1 cellular context compared by ENCODE assay signal in the genomic region with DNA sequence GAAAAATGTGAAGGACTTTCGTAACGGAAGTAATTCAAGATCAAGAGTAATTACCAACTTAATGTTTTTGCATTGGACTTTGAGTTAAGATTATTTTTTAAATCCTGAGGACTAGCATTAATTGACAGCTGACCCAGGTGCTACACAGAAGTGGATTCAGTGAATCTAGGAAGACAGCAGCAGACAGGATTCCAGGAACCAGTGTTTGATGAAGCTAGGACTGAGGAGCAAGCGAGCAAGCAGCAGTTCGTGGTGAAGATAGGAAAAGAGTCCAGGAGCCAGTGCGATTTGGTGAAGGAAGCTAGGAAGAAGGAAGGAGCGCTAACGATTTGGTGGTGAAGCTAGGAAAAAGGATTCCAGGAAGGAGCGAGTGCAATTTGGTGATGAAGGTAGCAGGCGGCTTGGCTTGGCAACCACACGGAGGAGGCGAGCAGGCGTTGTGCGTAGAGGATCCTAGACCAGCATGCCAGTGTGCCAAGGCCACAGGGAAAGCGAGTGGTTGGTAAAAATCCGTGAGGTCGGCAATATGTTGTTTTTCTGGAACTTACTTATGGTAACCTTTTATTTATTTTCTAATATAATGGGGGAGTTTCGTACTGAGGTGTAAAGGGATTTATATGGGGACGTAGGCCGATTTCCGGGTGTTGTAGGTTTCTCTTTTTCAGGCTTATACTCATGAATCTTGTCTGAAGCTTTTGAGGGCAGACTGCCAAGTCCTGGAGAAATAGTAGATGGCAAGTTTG.
TF ChIP-seq lines count a peak whose summit lies in the region.

No MANE protein-coding gene starts in this region.

TF ChIP-seq in SK-N-SH, 30 proteins besides CTCF, POLR2A, EP300 and RAD21 (continued from another document):
- TF ChIP-seq USF1 (IDR thresholded peaks at IDR 0.05; ENCODE audit: borderline replicate concordance, low read depth) (no peak), EZH2phosphoT487 (IDR thresholded peaks at IDR 0.05; ENCODE audit: borderline replicate concordance, low read depth) (no peak), POLR2AphosphoS5 (IDR thresholded peaks at IDR 0.05; ENCODE audit: low read depth, low read length) (peak; percentile 89), SMC3 (IDR thresholded peaks at IDR 0.05; ENCODE audit: low read depth, low read length) (no peak), RXRA (IDR thresholded peaks at IDR 0.05; ENCODE audit: borderline replicate concordance, low read depth) (no peak), TCF12 (IDR thresholded peaks at IDR 0.05) (no peak), FOXM1 (IDR thresholded peaks at IDR 0.05; ENCODE audit: low read depth) (no peak), JUND (IDR thresholded peaks at IDR 0.05) (no peak; the same call in 1 of the 2 replicates), FOSL2 (IDR thresholded peaks at IDR 0.05; ENCODE audit: borderline replicate concordance, low read depth) (no peak), TEAD4 (IDR thresholded peaks at IDR 0.05; ENCODE audit: borderline replicate concordance, insufficient read depth) (no peak)
- TF ChIP-seq, protein P1, sequence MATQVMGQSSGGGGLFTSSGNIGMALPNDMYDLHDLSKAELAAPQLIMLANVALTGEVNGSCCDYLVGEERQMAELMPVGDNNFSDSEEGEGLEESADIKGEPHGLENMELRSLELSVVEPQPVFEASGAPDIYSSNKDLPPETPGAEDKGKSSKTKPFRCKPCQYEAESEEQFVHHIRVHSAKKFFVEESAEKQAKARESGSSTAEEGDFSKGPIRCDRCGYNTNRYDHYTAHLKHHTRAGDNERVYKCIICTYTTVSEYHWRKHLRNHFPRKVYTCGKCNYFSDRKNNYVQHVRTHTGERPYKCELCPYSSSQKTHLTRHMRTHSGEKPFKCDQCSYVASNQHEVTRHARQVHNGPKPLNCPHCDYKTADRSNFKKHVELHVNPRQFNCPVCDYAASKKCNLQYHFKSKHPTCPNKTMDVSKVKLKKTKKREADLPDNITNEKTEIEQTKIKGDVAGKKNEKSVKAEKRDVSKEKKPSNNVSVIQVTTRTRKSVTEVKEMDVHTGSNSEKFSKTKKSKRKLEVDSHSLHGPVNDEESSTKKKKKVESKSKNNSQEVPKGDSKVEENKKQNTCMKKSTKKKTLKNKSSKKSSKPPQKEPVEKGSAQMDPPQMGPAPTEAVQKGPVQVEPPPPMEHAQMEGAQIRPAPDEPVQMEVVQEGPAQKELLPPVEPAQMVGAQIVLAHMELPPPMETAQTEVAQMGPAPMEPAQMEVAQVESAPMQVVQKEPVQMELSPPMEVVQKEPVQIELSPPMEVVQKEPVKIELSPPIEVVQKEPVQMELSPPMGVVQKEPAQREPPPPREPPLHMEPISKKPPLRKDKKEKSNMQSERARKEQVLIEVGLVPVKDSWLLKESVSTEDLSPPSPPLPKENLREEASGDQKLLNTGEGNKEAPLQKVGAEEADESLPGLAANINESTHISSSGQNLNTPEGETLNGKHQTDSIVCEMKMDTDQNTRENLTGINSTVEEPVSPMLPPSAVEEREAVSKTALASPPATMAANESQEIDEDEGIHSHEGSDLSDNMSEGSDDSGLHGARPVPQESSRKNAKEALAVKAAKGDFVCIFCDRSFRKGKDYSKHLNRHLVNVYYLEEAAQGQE (IDR thresholded peaks at IDR 0.05; ENCODE audit: low read depth, low read length) = peak; percentile 61
